In genomic region chr17:70863436-70864248, GRCh38 we compare ENCODE assay signal across 1 cellular context.
TF ChIP-seq lines count a peak whose summit lies in the region.

No MANE protein-coding gene starts in this region.

TF ChIP-seq in IMR-90, 13 proteins besides CTCF, POLR2A, EP300 and RAD21 (continued from another document):
- TF ChIP-seq CEBPB (IDR thresholded peaks at IDR 0.05; ENCODE audit: low read depth, low read length), result peak; percentile 42; the same call in 1 of the 2 replicates
